25 cellular contexts compared by ENCODE assay signal in the genomic region with DNA sequence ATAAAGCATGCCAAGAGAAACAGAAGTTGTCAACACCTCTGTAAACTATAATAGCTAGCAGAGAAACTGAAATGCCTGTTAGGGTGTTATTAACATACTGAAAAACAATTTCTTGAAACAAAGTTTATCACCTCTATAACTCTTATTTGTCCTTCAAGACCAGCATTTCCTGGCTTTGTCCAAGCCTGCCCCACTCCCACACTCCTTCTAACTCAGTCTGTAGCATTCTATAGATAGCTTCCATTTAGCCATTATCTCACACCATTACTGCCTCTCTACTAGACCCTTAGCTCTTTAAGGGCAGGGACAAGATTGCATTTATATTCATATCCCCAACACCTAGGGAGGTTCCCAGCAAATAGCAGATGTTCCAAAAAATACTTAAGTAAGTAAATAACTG.
"Had no signal": no experiment of that assay in that cellular context is flagged by ENCODE, and none has a peak within 500 bp of the region (broad histone marks: within the 10 kb centered on the region; RNA-seq: fewer than 3 reads in every experiment).

No MANE protein-coding gene starts in this region.

- H3K27me3 ChIP-seq: colonic mucosa, foreskin keratinocyte, heart right ventricle, neural progenitor cell, stomach, thyroid gland had no signal

- H3K9me3 ChIP-seq: colonic mucosa, heart right ventricle, stomach, thyroid gland had no signal

- H3K79me2 ChIP-seq: parathyroid adenoma had no signal

- H3K36me3 ChIP-seq: neural progenitor cell, thyroid gland had no signal

- H3K4me3 Mint-ChIP-seq: central memory CD8-positive, alpha-beta T cell; dendritic cell treated with granulocyte-macrophage colony-stimulating factor and Interleukin-4, amounts not matched to agents 40 ng/mL and 50 ng/mL, for 4 days; effector memory CD8-positive, alpha-beta T cell; memory B cell; nephron; neural progenitor cell had no signal

- H3K9ac ChIP-seq: neural progenitor cell, parathyroid adenoma had no signal

- H3K4me1 Mint-ChIP-seq: central memory CD8-positive, alpha-beta T cell; memory B cell; nephron; neural progenitor cell had no signal

- H3K4me1 ChIP-seq: colonic mucosa, foreskin keratinocyte, neural progenitor cell, parathyroid adenoma, thyroid gland had no signal

- H3K27ac ChIP-seq: colonic mucosa, epithelial cell of prostate, foreskin keratinocyte, heart right ventricle, neural progenitor cell, parathyroid adenoma, stomach, thyroid gland had no signal

- H3K9me3 Mint-ChIP-seq: central memory CD8-positive, alpha-beta T cell; dendritic cell treated with granulocyte-macrophage colony-stimulating factor and Interleukin-4, amounts not matched to agents 40 ng/mL and 50 ng/mL, for 4 days; effector memory CD8-positive, alpha-beta T cell; memory B cell; nephron; neural progenitor cell had no signal

- H3K4me2 ChIP-seq: neural progenitor cell, smooth muscle cell had no signal

- H2AFZ ChIP-seq: neural progenitor cell, parathyroid adenoma had no signal

- H3K4me3 ChIP-seq: colonic mucosa, heart right ventricle, lung, neural progenitor cell, smooth muscle cell, stomach, thyroid gland had no signal

- H3K27ac Mint-ChIP-seq: dendritic cell treated with granulocyte-macrophage colony-stimulating factor and Interleukin-4, amounts not matched to agents 40 ng/mL and 50 ng/mL, for 4 days; memory B cell; neural progenitor cell; progenitor cell of endocrine pancreas had no signal

- H3K27me3 Mint-ChIP-seq: central memory CD8-positive, alpha-beta T cell; dendritic cell treated with granulocyte-macrophage colony-stimulating factor and Interleukin-4, amounts not matched to agents 40 ng/mL and 50 ng/mL, for 4 days; effector memory CD8-positive, alpha-beta T cell; memory B cell; progenitor cell of endocrine pancreas had no signal

- DNase-seq: colonic mucosa; effector memory CD8-positive, alpha-beta T cell; foreskin keratinocyte; glutamatergic neuron; heart right ventricle; hippocampal formation; islet precursor cell; stimulated activated CD4-positive, alpha-beta T cell treated with anti-CD3 and anti-CD28 coated beads, Interleukin-12 subunit alpha, Interleukin-12 subunit beta, amount 100 ng/mL, for 4 hours; stimulated activated CD4-positive, alpha-beta T cell treated with anti-CD3 and anti-CD28 coated beads, Interleukin-1b, Interleukin-23, amount 100 ng/mL, for 48 hours; stimulated activated CD4-positive, alpha-beta T cell treated with anti-CD3 and anti-CD28 coated beads, Interleukin-4, amount 100 ng/mL, for 1 hour; stimulated activated CD8-positive, alpha-beta memory T cell treated with anti-CD3 and anti-CD28 coated beads, Interleukin-4, amount 100 ng/mL, for 48 hours; stimulated activated naive CD4-positive, alpha-beta T cell treated with Interleukin-2 at 50 U/mL for 16 hours; stomach; thyroid gland; trophoblast cell had no signal
